Comparison of ENCODE assay signal across 1 cellular context in the genomic region with DNA sequence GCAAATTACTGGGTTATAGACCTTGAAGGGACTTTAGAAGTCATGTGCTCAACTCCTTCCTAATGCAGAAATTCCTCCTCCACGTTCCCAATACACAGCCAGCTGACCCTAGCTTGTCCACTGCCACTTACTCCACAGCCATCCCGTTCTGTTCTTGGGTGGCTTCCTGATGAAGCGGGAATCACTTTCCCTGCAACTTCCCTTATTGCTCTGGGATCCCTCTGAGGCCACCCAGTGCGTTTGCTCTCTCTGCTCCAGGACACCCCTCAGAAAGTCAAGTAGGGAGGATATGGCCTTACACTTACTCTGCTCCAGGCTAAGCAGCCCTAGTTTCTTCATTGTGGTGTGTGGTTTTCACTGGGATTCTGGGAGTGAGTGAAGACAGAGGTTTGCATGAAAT.
TF ChIP-seq lines count a peak whose summit lies in the region.

No MANE protein-coding gene starts in this region.

TF ChIP-seq in K562, 482 proteins besides CTCF, POLR2A, EP300 and RAD21 (continued from another document):
- 0 out of 2 replicates have a peak, but pooled peaks have one; percentile 29 for TF ChIP-seq ZNF395 (CRISPR knock-in tag; IDR thresholded peaks at IDR 0.05)
